18 cellular contexts compared by ENCODE assay signal in genomic region chr3:161219495-161219894, GRCh38. TPM values are rescaled to one million over a fixed set of nuclear protein-coding genes. Genes with fewer than 3 reads are reported as not detected.
DNase-seq lines count a peak whose midpoint lies in the region; ATAC-seq and TF ChIP-seq lines count a peak whose summit lies in the region.
"Had no signal": no experiment of that assay in that cellular context is flagged by ENCODE, and none has a peak within 500 bp of the region (broad histone marks: within the 10 kb centered on the region; RNA-seq: fewer than 3 reads in every experiment).

No MANE protein-coding gene starts in this region.

- DNase-seq in activated T-cell treated with anti-CD3 and anti-CD28 coated beads, Interleukin-2, amount 50 U/mL, for 72 hours, result no peak
- DNase-seq in activated T-cell treated with anti-CD3 and anti-CD28 coated beads, Interleukin-2, amount 50 U/mL, for 48 hours, result no peak
- DNase-seq in endothelial cell (ENCODE audit: low spot score) (no peak), glutamatergic neuron (no peak)
- DNase-seq: activated CD8-positive, alpha-beta memory T cell treated with anti-CD3 and anti-CD28 coated beads, Interleukin-2, amount 10 ng/mL, durations not matched to agents 7 days and 5 days; activated gamma-delta T cell; foreskin fibroblast; H7; MV-4-11; NCI-H187; NCI-H774; SIG-M5; stimulated activated CD4-positive, alpha-beta T cell treated with anti-CD3 and anti-CD28 coated beads, Interleukin-15, amount 100 ng/mL, for 24 hours had no signal

- TF ChIP-seq CTCF in endothelial cell (IDR thresholded peaks at IDR 0.05; ENCODE audit: unreplicated experiment) (no peak), glutamatergic neuron (IDR thresholded peaks at IDR 0.05; ENCODE audit: partially characterized antibody, unreplicated experiment) (no peak)

- H3K36me3 Mint-ChIP-seq in activated T-cell treated with anti-CD3 and anti-CD28 coated beads, Interleukin-2, amount 50 U/mL, for 72 hours (ENCODE audit: insufficient read depth in 2 of 2), result peaks cover 4 to 5% of the 10 kb centered on the region in 2 donors
- H3K36me3 Mint-ChIP-seq in IgD-negative memory B cell, result peaks cover 3% of the 10 kb centered on the region
- H3K36me3 Mint-ChIP-seq in endothelial cell (ENCODE audit: low read depth, unreplicated experiment), result no peaks in the 10 kb centered on the region
- H3K36me3 Mint-ChIP-seq in stimulated activated memory B cell treated with anti-CD40 and anti-IgM and Interleukin-4, amounts not matched to agents 10 μg/mL and 1 μg/mL and 100 μg/mL, for 72 hours, result no peaks in the 10 kb centered on the region
- no peaks in the 10 kb centered on the region for H3K36me3 Mint-ChIP-seq in glutamatergic neuron (ENCODE audit: unreplicated experiment)

- ATAC-seq in activated T-cell treated with anti-CD3 and anti-CD28 coated beads, Interleukin-2, amount 50 U/mL, for 72 hours (replicated peaks in 1 of 2), result no peak
- ATAC-seq in stimulated activated memory B cell treated with anti-CD40 and anti-IgM and Interleukin-4, amounts not matched to agents 10 μg/mL and 1 μg/mL and 100 μg/mL, for 72 hours, result no peak
- ATAC-seq in HG03039 (IDR thresholded peaks at IDR 0.05; ENCODE audit: unreplicated experiment), result no peak
- no peak for ATAC-seq in GM18870 (IDR thresholded peaks at IDR 0.05; ENCODE audit: unreplicated experiment)
- ATAC-seq: activated CD8-positive, alpha-beta memory T cell treated with anti-CD3 and anti-CD28 coated beads, Interleukin-2, amount 10 ng/mL, durations not matched to agents 7 days and 5 days; sciatic nerve had no signal

- peaks cover 0 to 2% of the 10 kb centered on the region in 2 donors for H3K9me3 Mint-ChIP-seq in activated T-cell treated with anti-CD3 and anti-CD28 coated beads, Interleukin-2, amount 50 U/mL, for 72 hours
- H3K9me3 Mint-ChIP-seq in IgD-negative memory B cell, result peaks cover 0 to 3% (median 0%) of the 10 kb centered on the region in 3 donors
- H3K9me3 Mint-ChIP-seq in endothelial cell (ENCODE audit: unreplicated experiment), result no peaks in the 10 kb centered on the region
- H3K9me3 Mint-ChIP-seq in stimulated activated memory B cell treated with anti-CD40 and anti-IgM and Interleukin-4, amounts not matched to agents 10 μg/mL and 1 μg/mL and 100 μg/mL, for 72 hours, result no peaks in the 10 kb centered on the region
- peaks cover 4% of the 10 kb centered on the region for H3K9me3 Mint-ChIP-seq in glutamatergic neuron (ENCODE audit: unreplicated experiment)

- peak overlapping the region; percentile 29 to 77 for H3K4me3 Mint-ChIP-seq in activated T-cell treated with anti-CD3 and anti-CD28 coated beads, Interleukin-2, amount 50 U/mL, for 72 hours
- H3K4me3 Mint-ChIP-seq in IgD-negative memory B cell, result peak overlapping the region; percentile 38 to 98 (median 98)
- peak overlapping the region; percentile 22 for H3K4me3 Mint-ChIP-seq in endothelial cell (ENCODE audit: unreplicated experiment)
- no peak overlapping the region for H3K4me3 Mint-ChIP-seq in stimulated activated memory B cell treated with anti-CD40 and anti-IgM and Interleukin-4, amounts not matched to agents 10 μg/mL and 1 μg/mL and 100 μg/mL, for 72 hours
- H3K4me3 Mint-ChIP-seq in glutamatergic neuron (ENCODE audit: unreplicated experiment), result no peak overlapping the region

- peaks cover 9% of the 10 kb centered on the region for H3K27me3 Mint-ChIP-seq in activated T-cell treated with anti-CD3 and anti-CD28 coated beads, Interleukin-2, amount 50 U/mL, for 72 hours (ENCODE audit: low read depth)
- peaks cover 3% of the 10 kb centered on the region for H3K27me3 Mint-ChIP-seq in IgD-negative memory B cell
- H3K27me3 Mint-ChIP-seq in endothelial cell (ENCODE audit: unreplicated experiment), result peaks cover 4% of the 10 kb centered on the region
- H3K27me3 Mint-ChIP-seq in stimulated activated memory B cell treated with anti-CD40 and anti-IgM and Interleukin-4, amounts not matched to agents 10 μg/mL and 1 μg/mL and 100 μg/mL, for 72 hours, result peaks cover 8% of the 10 kb centered on the region
- H3K27me3 Mint-ChIP-seq in glutamatergic neuron (ENCODE audit: unreplicated experiment), result peaks cover 8% of the 10 kb centered on the region

- peaks cover 28% of the 10 kb centered on the region for H3K4me1 Mint-ChIP-seq in activated T-cell treated with anti-CD3 and anti-CD28 coated beads, Interleukin-2, amount 50 U/mL, for 72 hours (ENCODE audit: low read depth)
- H3K4me1 Mint-ChIP-seq in IgD-negative memory B cell (peaks cover 13 to 20% (median 15%) of the 10 kb centered on the region in 3 donors), endothelial cell (ENCODE audit: unreplicated experiment) (peaks cover 9% of the 10 kb centered on the region), glutamatergic neuron (ENCODE audit: low read depth, unreplicated experiment) (peaks cover 13% of the 10 kb centered on the region)
- H3K4me1 Mint-ChIP-seq in stimulated activated memory B cell treated with anti-CD40 and anti-IgM and Interleukin-4, amounts not matched to agents 10 μg/mL and 1 μg/mL and 100 μg/mL, for 72 hours, result peaks cover 11% of the 10 kb centered on the region

- peak overlapping the region; percentile 54 for H3K27ac Mint-ChIP-seq in activated T-cell treated with anti-CD3 and anti-CD28 coated beads, Interleukin-2, amount 50 U/mL, for 72 hours
- H3K27ac Mint-ChIP-seq in IgD-negative memory B cell (peak overlapping the region in 2 of 3 donors; percentile 16 to 87), endothelial cell (ENCODE audit: unreplicated experiment) (no peak overlapping the region), glutamatergic neuron (ENCODE audit: unreplicated experiment) (no peak overlapping the region)
- H3K27ac Mint-ChIP-seq in stimulated activated memory B cell treated with anti-CD40 and anti-IgM and Interleukin-4, amounts not matched to agents 10 μg/mL and 1 μg/mL and 100 μg/mL, for 72 hours, result peak overlapping the region; percentile 94
- H3K27ac Mint-ChIP-seq: activated CD8-positive, alpha-beta memory T cell treated with anti-CD3 and anti-CD28 coated beads, Interleukin-2, amount 10 ng/mL, durations not matched to agents 7 days and 5 days had no signal

RNA-seq across cellular contexts. Expression of gene NMD3, which starts 1.6 kb away (rescaled TPM):
- 10 to 100 TPM; 54.5 to 55.7 TPM for total RNA-seq in activated T-cell treated with anti-CD3 and anti-CD28 coated beads, Interleukin-2, amount 50 U/mL, for 72 hours
- 33.9 TPM for polyA plus RNA-seq in IgD-negative memory B cell
- 40.6 TPM for total RNA-seq in endothelial cell (ENCODE audit: unreplicated experiment)
- total RNA-seq in glutamatergic neuron (ENCODE audit: unreplicated experiment), result 49.3 TPM

Comparison
In these comparisons a context has a peak if more than half of its experiments do, and no peak if none do; other contexts are left out.
1. H3K27ac Mint-ChIP-seq: peak in activated T-cell treated with anti-CD3 and anti-CD28 coated beads, Interleukin-2, amount 50 U/mL, for 72 hours (single experiment), IgD-negative memory B cell (2 of 3) and stimulated activated memory B cell treated with anti-CD40 and anti-IgM and Interleukin-4, amounts not matched to agents 10 μg/mL and 1 μg/mL and 100 μg/mL, for 72 hours (single experiment); none in endothelial cell (single experiment) and glutamatergic neuron (single experiment).
2. H3K4me3 Mint-ChIP-seq: peak in activated T-cell treated with anti-CD3 and anti-CD28 coated beads, Interleukin-2, amount 50 U/mL, for 72 hours (2 of 2), IgD-negative memory B cell (4 of 4) and endothelial cell (single experiment); none in stimulated activated memory B cell treated with anti-CD40 and anti-IgM and Interleukin-4, amounts not matched to agents 10 μg/mL and 1 μg/mL and 100 μg/mL, for 72 hours (single experiment) and glutamatergic neuron (single experiment).